Comparison of ENCODE assay signal across 1 cellular context in the genomic region with DNA sequence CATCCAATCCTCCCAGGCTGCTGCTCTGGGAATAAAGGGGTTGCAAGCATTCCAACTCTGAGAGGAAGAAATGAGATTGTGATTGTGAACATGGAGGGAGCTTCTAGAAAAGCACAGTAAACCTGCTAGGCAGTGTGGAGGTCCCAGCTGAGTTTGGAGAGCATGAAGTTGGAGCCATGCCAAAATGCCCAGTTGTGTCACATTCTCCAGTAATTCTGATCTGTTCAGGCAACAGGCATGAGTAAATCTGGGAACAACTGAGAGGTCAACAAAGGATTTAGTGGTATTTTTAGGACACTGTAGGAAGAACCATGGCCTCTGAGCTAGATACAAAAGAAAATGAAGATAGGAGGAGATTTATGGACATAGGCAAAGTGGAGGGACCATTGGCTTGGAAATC.
TF ChIP-seq lines count a peak whose summit lies in the region.

No MANE protein-coding gene starts in this region.

TF ChIP-seq in K562, 482 proteins besides CTCF, POLR2A, EP300 and RAD21 (continued from another document):
- TF ChIP-seq HNRNPH1 (optimal IDR thresholded peaks at IDR 0.05; ENCODE audit: low read depth, low read length) (no peak), ZZZ3 (IDR thresholded peaks at IDR 0.05) (no peak), ZNF583 (CRISPR knock-in tag; IDR thresholded peaks at IDR 0.05) (no peak), MEIS2 (IDR thresholded peaks at IDR 0.05; ENCODE audit: partially characterized antibody) (no peak), NFIX (CRISPR knock-in tag; IDR thresholded peaks at IDR 0.05; ENCODE audit: low read depth) (peak; percentile 19; the same call in 1 of the 2 replicates), NFIC (IDR thresholded peaks at IDR 0.05) (peak; percentile 48; the same call in 1 of the 2 replicates), ETV1 (tag; conservative IDR thresholded peaks at IDR 0.05; ENCODE audit: low read depth) (no peak), ZNF12 (CRISPR knock-in tag; IDR thresholded peaks at IDR 0.05) (no peak)
- TF ChIP-seq, protein P1, sequence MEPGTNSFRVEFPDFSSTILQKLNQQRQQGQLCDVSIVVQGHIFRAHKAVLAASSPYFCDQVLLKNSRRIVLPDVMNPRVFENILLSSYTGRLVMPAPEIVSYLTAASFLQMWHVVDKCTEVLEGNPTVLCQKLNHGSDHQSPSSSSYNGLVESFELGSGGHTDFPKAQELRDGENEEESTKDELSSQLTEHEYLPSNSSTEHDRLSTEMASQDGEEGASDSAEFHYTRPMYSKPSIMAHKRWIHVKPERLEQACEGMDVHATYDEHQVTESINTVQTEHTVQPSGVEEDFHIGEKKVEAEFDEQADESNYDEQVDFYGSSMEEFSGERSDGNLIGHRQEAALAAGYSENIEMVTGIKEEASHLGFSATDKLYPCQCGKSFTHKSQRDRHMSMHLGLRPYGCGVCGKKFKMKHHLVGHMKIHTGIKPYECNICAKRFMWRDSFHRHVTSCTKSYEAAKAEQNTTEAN (CRISPR knock-in tag; IDR thresholded peaks at IDR 0.05) = no peak
